24 cellular contexts compared by ENCODE assay signal in genomic region chr2:149729575-149729974, GRCh38.
"Had no signal": no experiment of that assay in that cellular context is flagged by ENCODE, and none has a peak within 500 bp of the region (broad histone marks: within the 10 kb centered on the region; RNA-seq: fewer than 3 reads in every experiment).

No MANE protein-coding gene starts in this region.

- DNase-seq: activated CD4-positive, alpha-beta T cell treated with anti-CD3 and anti-CD28 coated beads for 4 hours; activated CD8-positive, alpha-beta memory T cell treated with anti-CD3 and anti-CD28 coated beads, Interleukin-2, amount 50 U/mL, for 4 hours; activated CD8-positive, alpha-beta T cell treated with anti-CD3 and anti-CD28 coated beads for 36 hours; activated gamma-delta T cell treated with Interleukin-2 at 50 U/mL for 16 hours; activated naive CD4-positive, alpha-beta T cell treated with anti-CD3 and anti-CD28 coated beads, Interleukin-2, amount 10 ng/mL, durations not matched to agents 7 days and 5 days; activated naive CD8-positive, alpha-beta T cell treated with anti-CD3 and anti-CD28 coated beads for 36 hours; activated T-cell treated with anti-CD3 and anti-CD28 coated beads, Interleukin-2, amount 50 U/mL, for 72 hours; adrenal gland; anterior cingulate cortex; Kasumi-1; KBM-7; NCI-H1105 treated with DMSO at 0.1 percent for 48 hours; NCI-H146; NCI-H187 treated with DMSO at 0.1 percent for 48 hours; NCI-H2081 treated with DMSO at 0.1 percent for 48 hours; NCI-H446; NCI-H524 treated with DMSO at 0.1 percent for 48 hours; NCI-H748 treated with DMSO at 0.1 percent for 48 hours; OCI-M1; RPMI8226 had no signal

- ATAC-seq: activated CD4-positive, CD25-positive, alpha-beta regulatory T cell treated with anti-CD3 and anti-CD28 coated beads, Interleukin-2, amount 50 U/mL, for 24 hours; activated CD8-positive, alpha-beta T cell treated with anti-CD3 and anti-CD28 coated beads for 36 hours; activated T-cell treated with anti-CD3 and anti-CD28 coated beads, Interleukin-2, amount 50 U/mL, for 72 hours; Panc1; Right ventricle myocardium inferior had no signal

- H3K27me3 ChIP-seq: adrenal gland had no signal

- FAIRE-seq: bronchial epithelial cell had no signal

- H3K36me3 ChIP-seq: adrenal gland had no signal

- H3K27ac ChIP-seq: adrenal gland had no signal

- H3K9me3 ChIP-seq: adrenal gland had no signal

- H3K4me3 ChIP-seq: adrenal gland had no signal
